Comparison of ENCODE assay signal across 12 cellular contexts in the genomic region with DNA sequence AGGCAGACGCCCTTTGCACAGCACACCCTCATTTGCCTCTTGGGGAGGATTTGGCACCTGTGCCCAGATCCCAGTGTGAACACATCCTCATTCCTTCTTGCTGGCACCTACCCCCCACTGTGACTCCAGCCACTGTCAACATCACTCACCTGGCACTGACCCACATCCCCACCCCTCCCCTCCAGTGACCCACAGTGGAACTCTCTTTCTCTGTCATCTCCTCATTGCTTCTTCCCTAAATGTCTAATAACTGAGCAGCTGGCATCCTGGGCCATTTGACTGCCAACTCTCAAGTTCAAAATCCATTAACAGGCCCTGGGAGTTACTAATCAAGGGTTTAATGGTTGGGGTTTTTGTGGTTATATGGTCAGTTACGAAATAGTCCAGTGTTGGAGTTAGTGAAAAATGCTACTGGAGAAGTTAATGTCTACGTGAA. TPM values are rescaled to one million over a fixed set of nuclear protein-coding genes. Genes with fewer than 3 reads are reported as not detected.
DNase-seq lines count a peak whose midpoint lies in the region; ATAC-seq, FAIRE-seq and TF ChIP-seq lines count a peak whose summit lies in the region.
"Had no signal": no experiment of that assay in that cellular context is flagged by ENCODE, and none has a peak within 500 bp of the region (broad histone marks: within the 10 kb centered on the region; RNA-seq: fewer than 3 reads in every experiment).

No MANE protein-coding gene starts in this region.

- H3K9me3 ChIP-seq in H1 (ENCODE audit: insufficient read depth in 2 of 2, low read depth in 1 of 2, low read length in 1 of 2) (no peaks in the 10 kb centered on the region), subcutaneous abdominal adipose tissue (ENCODE audit: control insufficient read depth in 5 of 5, low read length in 5 of 5) (no peaks in the 10 kb centered on the region), esophagus squamous epithelium (no peaks in the 10 kb centered on the region), Peyer's patch (no peaks in the 10 kb centered on the region)

- no peak overlapping the region for H2BK120ac ChIP-seq in H1 (replicated peaks; ENCODE audit: low read depth, low read length)

- H3K23ac ChIP-seq in H1 (ENCODE audit: insufficient read length), result no peak overlapping the region

- no peak overlapping the region for H4K5ac ChIP-seq in H1 (ENCODE audit: insufficient read length, low read depth, low read length)

- no peak overlapping the region for H2BK5ac ChIP-seq in H1 (ENCODE audit: low read depth, low read length)

- CTCF ChIA-PET in H1 (lab: Charles Lee; ENCODE audit: partially characterized antibody), result no interaction called here

- H3K18ac ChIP-seq in H1 (ENCODE audit: extremely low read depth, low read length), result no peak overlapping the region

- no peak for ATAC-seq in activated T-cell treated with anti-CD3 and anti-CD28 coated beads, Interleukin-2, amount 50 U/mL, for 4 hours
- ATAC-seq in omental fat pad (ENCODE audit: low FRiP score), result no peak

- no peak overlapping the region for H3K4ac ChIP-seq in H1 (replicated peaks; ENCODE audit: insufficient read length, low read depth, low read length)

- POLR2A ChIA-PET in H1 (lab: Charles Lee; ENCODE audit: partially characterized antibody), result interaction anchor here (2.9 kb wide), 1 partner anchor 14 kb away, joined by 14 read pairs; a partner anchor contains a TSS

- no peak overlapping the region for H2AFZ ChIP-seq in H1 (ENCODE audit: low read length)

- H3K4me1 ChIP-seq in H1 (replicated peaks in 1 of 4; ENCODE audit: control insufficient read depth in 3 of 4, insufficient read depth in 4 of 4, low read length in 3 of 4) (no peaks in the 10 kb centered on the region), subcutaneous abdominal adipose tissue (ENCODE audit: control insufficient read depth in 5 of 5, insufficient read depth in 5 of 5, low read length in 5 of 5) (peaks cover 0 to 20% (median 3%) of the 10 kb centered on the region in 5 donors), esophagus squamous epithelium (no peaks in the 10 kb centered on the region), Peyer's patch (no peaks in the 10 kb centered on the region)

- H3K27me3 Mint-ChIP-seq in activated T-cell treated with anti-CD3 and anti-CD28 coated beads, Interleukin-2, amount 50 U/mL, for 24 hours, result no peaks in the 10 kb centered on the region
- no peaks in the 10 kb centered on the region for H3K27me3 Mint-ChIP-seq in activated T-cell treated with anti-CD3 and anti-CD28 coated beads, Interleukin-2, amount 50 U/mL, for 4 hours (ENCODE audit: low read depth)
- H3K27me3 Mint-ChIP-seq: CD4-positive, alpha-beta memory T cell had no signal

- H3K9ac ChIP-seq in H1 (replicated peaks in 1 of 4; ENCODE audit: extremely low read depth in 1 of 4, low read depth in 3 of 4, low read length in 3 of 4) (no peak overlapping the region), subcutaneous abdominal adipose tissue (ENCODE audit: low read length in 5 of 5) (no peak overlapping the region)

- no peak overlapping the region for H2AK5ac ChIP-seq in H1 (ENCODE audit: low read depth, low read length)

- H3K4me2 ChIP-seq in H1 (ENCODE audit: insufficient read depth in 1 of 2, low read depth in 2 of 2, low read length in 2 of 2), result no peak overlapping the region

- no peak for DNase-seq in activated T-cell treated with anti-CD3 and anti-CD28 coated beads, Interleukin-2, amount 50 U/mL, for 24 hours
- DNase-seq in activated T-cell treated with anti-CD3 and anti-CD28 coated beads, Interleukin-2, amount 50 U/mL, for 4 hours, result no peak
- DNase-seq in NCI-H2196 (lab: John Stamatoyannopoulos, UW; ENCODE audit: unreplicated experiment) (peak; percentile 41), H1 (ENCODE audit: low read depth in 1 of 2, low spot score in 2 of 2) (no peak), omental fat pad (ENCODE audit: low spot score) (no peak), esophagus squamous epithelium (lab: John Stamatoyannopoulos, UW) (no peak), Peyer's patch (no peak)
- DNase-seq: CD4-positive, alpha-beta memory T cell; immature natural killer cell; stimulated activated naive CD4-positive, alpha-beta T cell had no signal

- H4K20me1 ChIP-seq in H1 (replicated peaks in 1 of 2; ENCODE audit: control insufficient read depth in 1 of 2, insufficient read depth in 2 of 2, low read length in 2 of 2), result peaks cover 0 to 6% of the 10 kb centered on the region in 2 experiments

- FAIRE-seq in H1 (lab: Jason Lieb, UNC), result no peak

- H3K36me3 Mint-ChIP-seq in activated T-cell treated with anti-CD3 and anti-CD28 coated beads, Interleukin-2, amount 50 U/mL, for 24 hours (ENCODE audit: low read depth), result peaks cover 78% of the 10 kb centered on the region
- peaks cover 29% of the 10 kb centered on the region for H3K36me3 Mint-ChIP-seq in activated T-cell treated with anti-CD3 and anti-CD28 coated beads, Interleukin-2, amount 50 U/mL, for 4 hours (ENCODE audit: insufficient read depth)

- H3K79me1 ChIP-seq in H1 (ENCODE audit: low read depth, low read length), result peaks cover 5% of the 10 kb centered on the region; the same call in 1 of the 2 replicates

- TF ChIP-seq EP300 in H1 (IDR thresholded peaks at IDR 0.05; ENCODE audit: borderline replicate concordance in 1 of 2, low read depth in 2 of 2, low read length in 2 of 2), result no peak

- no peaks in the 10 kb centered on the region for H3K4me1 Mint-ChIP-seq in activated T-cell treated with anti-CD3 and anti-CD28 coated beads, Interleukin-2, amount 50 U/mL, for 24 hours (ENCODE audit: low read depth)
- no peaks in the 10 kb centered on the region for H3K4me1 Mint-ChIP-seq in activated T-cell treated with anti-CD3 and anti-CD28 coated beads, Interleukin-2, amount 50 U/mL, for 4 hours (ENCODE audit: low read depth)

- 83% methylated on average over 3 of the region's 3 CpGs; no CpG with 5 or more reads in 1 of the 2 experiments for WGBS in H1 (ENCODE audit: extremely low coverage in 1 of 2, insufficient coverage in 1 of 2, insufficient read length in 1 of 2, insufficient replicate concordance in 2 of 2, low coverage in 1 of 2, low lambda C conversion rate in 2 of 2, missing lambda C conversion rate in 1 of 2), 2 experiments
- WGBS in esophagus squamous epithelium, 2 donors, result 73 to 76% methylated on average over 3 of the region's 3 CpGs

- H3K4me3 ChIP-seq in H1 (ENCODE audit: extremely low read depth in 1 of 4, insufficient read depth in 2 of 4, low read depth in 3 of 4, low read length in 4 of 4) (no peak overlapping the region), subcutaneous abdominal adipose tissue (ENCODE audit: low read depth in 1 of 5, low read length in 5 of 5) (no peak overlapping the region), esophagus squamous epithelium (no peak overlapping the region), Peyer's patch (no peak overlapping the region)
- H3K4me3 ChIP-seq: skin epidermis had no signal

- H3K4me3 Mint-ChIP-seq in activated T-cell treated with anti-CD3 and anti-CD28 coated beads, Interleukin-2, amount 50 U/mL, for 24 hours, result no peak overlapping the region
- no peak overlapping the region for H3K4me3 Mint-ChIP-seq in activated T-cell treated with anti-CD3 and anti-CD28 coated beads, Interleukin-2, amount 50 U/mL, for 4 hours
- H3K4me3 Mint-ChIP-seq: CD4-positive, alpha-beta memory T cell; immature natural killer cell had no signal

- H2BK12ac ChIP-seq in H1 (ENCODE audit: low read depth, low read length), result peak overlapping the region; percentile 27; the same call in 1 of the 2 replicates

- no peaks in the 10 kb centered on the region for H3K23me2 ChIP-seq in H1 (ENCODE audit: low read depth, low read length)

- TF ChIP-seq POLR2A in H1 (IDR thresholded peaks at IDR 0.05; ENCODE audit: control extremely low read depth in 1 of 2, low read depth in 2 of 2, low read length in 2 of 2) (no peak), esophagus squamous epithelium (IDR thresholded peaks at IDR 0.05) (no peak), Peyer's patch (IDR thresholded peaks at IDR 0.05) (no peak)

- H3K14ac ChIP-seq in H1 (ENCODE audit: insufficient read length), result no peak overlapping the region

- no peak overlapping the region for H4K91ac ChIP-seq in H1 (replicated peaks; ENCODE audit: insufficient read length, low read length)

- H3K36me3 ChIP-seq in H1 (ENCODE audit: control insufficient read depth in 2 of 4, insufficient read depth in 4 of 4, low read length in 3 of 4), result peaks cover 5 to 29% (median 18%) of the 10 kb centered on the region in 4 experiments; a peak in 6 of 8 replicates
- H3K36me3 ChIP-seq in subcutaneous abdominal adipose tissue (ENCODE audit: control insufficient read depth in 5 of 5, insufficient read depth in 5 of 5, low read length in 5 of 5), result peaks cover 2 to 62% (median 47%) of the 10 kb centered on the region in 5 donors
- H3K36me3 ChIP-seq in esophagus squamous epithelium, result peaks cover 0 to 61% (median 12%) of the 10 kb centered on the region in 3 donors
- peaks cover 0 to 23% (median 0%) of the 10 kb centered on the region in 3 donors for H3K36me3 ChIP-seq in Peyer's patch

- H3K79me2 ChIP-seq in H1 (ENCODE audit: control insufficient read depth in 1 of 2, insufficient read depth in 2 of 2, low read length in 2 of 2), result no peaks in the 10 kb centered on the region

- TF ChIP-seq RAD21 in H1 (IDR thresholded peaks at IDR 0.05 in 1 of 2, conservative IDR thresholded peaks at IDR 0.05 in 1 of 2; ENCODE audit: low read depth in 2 of 2, low read length in 2 of 2), result no peak

- peak overlapping the region; percentile 4 for H3K27ac Mint-ChIP-seq in activated T-cell treated with anti-CD3 and anti-CD28 coated beads, Interleukin-2, amount 50 U/mL, for 24 hours

- intact Hi-C loops in esophagus squamous epithelium (cut with DNase I), result no loop called here

- H2BK20ac ChIP-seq in H1 (ENCODE audit: low read length), result no peak overlapping the region

- no peaks in the 10 kb centered on the region for H3K9me3 Mint-ChIP-seq in activated T-cell treated with anti-CD3 and anti-CD28 coated beads, Interleukin-2, amount 50 U/mL, for 24 hours
- no peaks in the 10 kb centered on the region for H3K9me3 Mint-ChIP-seq in activated T-cell treated with anti-CD3 and anti-CD28 coated beads, Interleukin-2, amount 50 U/mL, for 4 hours
- H3K9me3 Mint-ChIP-seq: CD4-positive, alpha-beta memory T cell had no signal

- H2BK15ac ChIP-seq in H1 (ENCODE audit: low read length), result no peak overlapping the region

- no peak overlapping the region for H4K8ac ChIP-seq in H1 (ENCODE audit: extremely low read depth, insufficient read depth, low read length)

- H3K27me3 ChIP-seq in H1 (replicated peaks in 1 of 4; ENCODE audit: control insufficient read depth in 3 of 4, extremely low read depth in 1 of 4, insufficient read depth in 3 of 4, low read length in 3 of 4), result no peaks in the 10 kb centered on the region
- no peaks in the 10 kb centered on the region for H3K27me3 ChIP-seq in subcutaneous abdominal adipose tissue (ENCODE audit: control insufficient read depth in 5 of 5, insufficient read depth in 4 of 5, low read length in 5 of 5)
- H3K27me3 ChIP-seq in esophagus squamous epithelium, result no peaks in the 10 kb centered on the region
- no peaks in the 10 kb centered on the region for H3K27me3 ChIP-seq in Peyer's patch

- no peak for TF ChIP-seq CTCF in H1 (IDR thresholded peaks at IDR 0.05; ENCODE audit: control extremely low read depth in 1 of 3, insufficient read depth in 1 of 3, low read depth in 1 of 3, low read length in 3 of 3)
- TF ChIP-seq CTCF in omental fat pad (IDR thresholded peaks at IDR 0.05), result no peak
- no peak for TF ChIP-seq CTCF in esophagus squamous epithelium (IDR thresholded peaks at IDR 0.05)
- no peak for TF ChIP-seq CTCF in Peyer's patch (IDR thresholded peaks at IDR 0.05)

- no peak overlapping the region for H3K56ac ChIP-seq in H1 (replicated peaks; ENCODE audit: insufficient read length, low read depth, low read length)

- H3K27ac ChIP-seq in H1 (ENCODE audit: low read depth, low read length) (no peak overlapping the region), subcutaneous abdominal adipose tissue (ENCODE audit: low read depth, low read length) (peak overlapping the region; percentile 73), esophagus squamous epithelium (peak overlapping the region in 2 of 4 donors; percentile 26 to 34), Peyer's patch (no peak overlapping the region)
- H3K27ac ChIP-seq: skin epidermis had no signal

RNA-seq across cellular contexts. Expression of a gene that starts 14.4 kb away (rescaled TPM):
- total RNA-seq in activated T-cell treated with anti-CD3 and anti-CD28 coated beads, Interleukin-2, amount 50 U/mL, for 4 hours, result 10 to 100 TPM; 45.2 to 59.9 (median 53.3) TPM
- 21.5 and 23.1 TPM in 2 replicates for total RNA-seq in H1 (2021; fragmentation: NEBNext Ultra II Directional; extraction: Animal tissue kit (Norgen Biotek cat#: 25700))
- 12.1 and 18.7 TPM in 2 replicates for polyA plus RNA-seq in H1 (2011; rRNA removed)
- 36.8 TPM for polyA plus RNA-seq in H1 (2011; cell fraction: cytosol; rRNA removed)
- 11.4 TPM for polyA plus RNA-seq in H1 (2011; cell fraction: nucleus; rRNA removed)
- polyA plus RNA-seq in H1 (2012, experiment 1 of 2), result 30.1 to 31.9 TPM (median 30.6 TPM) in 4 replicates
- 6.8 TPM for polyA plus RNA-seq in H1 (2012, experiment 2 of 2)
- 18.5 TPM for polyA plus RNA-seq in H1 (2013, experiment 1 of 2)
- 17.6 TPM for polyA plus RNA-seq in H1 (2013, experiment 2 of 2)
- polyA minus RNA-seq in H1 (2011; rRNA and poly(A)+ RNA removed), result 20.1 and 21.1 TPM in 2 replicates
- polyA minus RNA-seq in H1 (2011; cell fraction: cytosol; rRNA and poly(A)+ RNA removed), result 6.3 TPM
- 14.0 TPM for polyA minus RNA-seq in H1 (2011; cell fraction: nucleus; rRNA and poly(A)+ RNA removed)
- total RNA-seq in omental fat pad (10 to 100 TPM; 22.0 to 35.8 (median 26.4) TPM), esophagus squamous epithelium (10 to 100 TPM in 3 of 4 donors, 1 to 10 TPM in 1; 7.8 to 31.1 (median 16.7) TPM), Peyer's patch (10 to 100 TPM; 12.2 to 26.4 (median 20.4) TPM)

RNA-seq across cellular contexts. Expression of a gene that starts 21.5 kb away (rescaled TPM):
- total RNA-seq in activated T-cell treated with anti-CD3 and anti-CD28 coated beads, Interleukin-2, amount 50 U/mL, for 4 hours, result 1,000 to 10,000 TPM; 4,816 to 5,229 (median 5,007) TPM
- total RNA-seq in H1 (2021; fragmentation: NEBNext Ultra II Directional; extraction: Animal tissue kit (Norgen Biotek cat#: 25700)), result 3,886 and 3,950 TPM in 2 replicates
- polyA plus RNA-seq in H1 (2011; rRNA removed), result 3,376 and 3,973 TPM in 2 replicates
- 4,765 TPM for polyA plus RNA-seq in H1 (2011; cell fraction: cytosol; rRNA removed)
- polyA plus RNA-seq in H1 (2011; cell fraction: nucleus; rRNA removed), result 8,529 TPM
- polyA plus RNA-seq in H1 (2012, experiment 1 of 2), result 4,272 to 4,889 TPM (median 4,608 TPM) in 4 replicates
- 1,896 TPM for polyA plus RNA-seq in H1 (2012, experiment 2 of 2)
- polyA plus RNA-seq in H1 (2013, experiment 1 of 2), result 2,531 TPM
- polyA plus RNA-seq in H1 (2013, experiment 2 of 2), result 2,570 TPM
- polyA minus RNA-seq in H1 (2011; rRNA and poly(A)+ RNA removed), result 4,358 and 5,287 TPM in 2 replicates
- 1,442 TPM for polyA minus RNA-seq in H1 (2011; cell fraction: cytosol; rRNA and poly(A)+ RNA removed)
- 2,653 TPM for polyA minus RNA-seq in H1 (2011; cell fraction: nucleus; rRNA and poly(A)+ RNA removed)
- total RNA-seq in omental fat pad, result 1,000 to 10,000 TPM; 2,591 to 3,358 (median 3,050) TPM
- total RNA-seq in esophagus squamous epithelium, result 1,000 to 10,000 TPM; 2,279 to 4,532 (median 3,529) TPM
- 1,000 to 10,000 TPM in 2 of 4 donors, 100 to 1,000 TPM in 2; 638 to 1,911 (median 945) TPM for total RNA-seq in Peyer's patch

RNA-seq across cellular contexts. Expression of a gene that starts 22.0 kb away (rescaled TPM):
- 10 to 100 TPM; 32.5 to 35.0 (median 32.8) TPM for total RNA-seq in activated T-cell treated with anti-CD3 and anti-CD28 coated beads, Interleukin-2, amount 50 U/mL, for 4 hours
- total RNA-seq in H1 (2021; fragmentation: NEBNext Ultra II Directional; extraction: Animal tissue kit (Norgen Biotek cat#: 25700)), result 61.5 and 62.8 TPM in 2 replicates
- polyA plus RNA-seq in H1 (2011; rRNA removed), result 8.8 and 18.1 TPM in 2 replicates
- polyA plus RNA-seq in H1 (2011; cell fraction: cytosol; rRNA removed), result 27.2 TPM
- 17.6 TPM for polyA plus RNA-seq in H1 (2011; cell fraction: nucleus; rRNA removed)
- polyA plus RNA-seq in H1 (2012, experiment 1 of 2), result 27.6 to 50.8 TPM (median 33.3 TPM) in 4 replicates
- polyA plus RNA-seq in H1 (2012, experiment 2 of 2), result 2.3 TPM
- 40.7 TPM for polyA plus RNA-seq in H1 (2013, experiment 1 of 2)
- polyA plus RNA-seq in H1 (2013, experiment 2 of 2), result 37.0 TPM
- polyA minus RNA-seq in H1 (2011; rRNA and poly(A)+ RNA removed), result 44.8 and 75.5 TPM in 2 replicates
- polyA minus RNA-seq in H1 (2011; cell fraction: cytosol; rRNA and poly(A)+ RNA removed), result 25.5 TPM
- polyA minus RNA-seq in H1 (2011; cell fraction: nucleus; rRNA and poly(A)+ RNA removed), result 36.3 TPM
- total RNA-seq in omental fat pad (1 to 10 TPM; 2.5 to 4.8 (median 3.8) TPM), esophagus squamous epithelium (10 to 100 TPM in 2 of 4 donors, 1 to 10 TPM in 2; 4.5 to 21.2 (median 11.4) TPM), Peyer's patch (10 to 100 TPM in 1 of 4 donors, 1 to 10 TPM in 3; 3.6 to 11.2 (median 6.7) TPM)
